32 cellular contexts compared by ENCODE assay signal in genomic region chr6:138323821-138324220, GRCh38. TPM values are rescaled to one million over a fixed set of nuclear protein-coding genes. Genes with fewer than 3 reads are reported as not detected.
"Had no signal": no experiment of that assay in that cellular context is flagged by ENCODE, and none has a peak within 500 bp of the region (broad histone marks: within the 10 kb centered on the region; RNA-seq: fewer than 3 reads in every experiment).

No MANE protein-coding gene starts in this region.

- H3K4me1 ChIP-seq: adrenal gland, body of pancreas, foreskin keratinocyte, gastrocnemius medialis, heart left ventricle had no signal

- H3K27me3 ChIP-seq: adrenal gland, body of pancreas, dorsolateral prefrontal cortex, foreskin keratinocyte, gastrocnemius medialis, heart left ventricle had no signal

- H3K9me3 ChIP-seq: adrenal gland, body of pancreas, gastrocnemius medialis, heart left ventricle had no signal

- H3K4me3 ChIP-seq: adrenal gland, body of pancreas, coronary artery, dorsolateral prefrontal cortex, gastrocnemius medialis, heart left ventricle had no signal

- ATAC-seq: activated CD4-positive, alpha-beta T cell treated with anti-CD3 and anti-CD28 coated beads for 36 hours; activated CD8-positive, alpha-beta memory T cell treated with anti-CD3 and anti-CD28 coated beads, Interleukin-2, amount 10 ng/mL, durations not matched to agents 7 days and 5 days; activated CD8-positive, alpha-beta T cell treated with anti-CD3 and anti-CD28 coated beads, Interleukin-2, amount 10 ng/mL, durations not matched to agents 7 days and 5 days; activated naive CD8-positive, alpha-beta T cell treated with anti-CD3 and anti-CD28 coated beads, Interleukin-2, amount 50 U/mL, for 24 hours; body of pancreas; esophagus mucosa; foreskin keratinocyte; gastrocnemius medialis; heart left ventricle had no signal

- H3K36me3 ChIP-seq: adrenal gland, gastrocnemius medialis had no signal

- H3K27ac ChIP-seq: adrenal gland, body of pancreas, coronary artery, dorsolateral prefrontal cortex, foreskin keratinocyte, gastrocnemius medialis, heart left ventricle had no signal

- DNase-seq: activated CD4-positive, alpha-beta memory T cell treated with anti-CD3 and anti-CD28 coated beads for 36 hours; activated CD4-positive, alpha-beta T cell treated with anti-CD3 and anti-CD28 coated beads for 36 hours; activated CD4-positive, alpha-beta T cell treated with anti-CD3 and anti-CD28 coated beads, Interleukin-2, amount 10 ng/mL, durations not matched to agents 24 days and 14 days; activated CD4-positive, CD25-positive, alpha-beta regulatory T cell; activated CD4-positive, CD25-positive, alpha-beta regulatory T cell treated with anti-CD3 and anti-CD28 coated beads, Interleukin-2, amount 50 U/mL, for 72 hours; activated CD8-positive, alpha-beta memory T cell treated with anti-CD3 and anti-CD28 coated beads, Interleukin-2, amount 10 ng/mL, durations not matched to agents 7 days and 5 days; activated CD8-positive, alpha-beta memory T cell treated with anti-CD3 and anti-CD28 coated beads, Interleukin-2, amount 50 U/mL, for 4 hours; activated CD8-positive, alpha-beta T cell treated with anti-CD3 and anti-CD28 coated beads, Interleukin-2, amount 10 ng/mL, durations not matched to agents 7 days and 5 days; activated naive CD4-positive, alpha-beta T cell treated with anti-CD3 and anti-CD28 coated beads for 36 hours; activated naive CD8-positive, alpha-beta T cell treated with anti-CD3 and anti-CD28 coated beads for 36 hours; activated naive CD8-positive, alpha-beta T cell treated with anti-CD3 and anti-CD28 coated beads, Interleukin-2, amount 50 U/mL, for 24 hours; activated T-cell treated with anti-CD3 and anti-CD28 coated beads, Interleukin-2, amount 50 U/mL, for 1 hour; activated T-cell treated with anti-CD3 and anti-CD28 coated beads, Interleukin-2, amount 50 U/mL, for 48 hours; adrenal gland; amygdala; aorta; body of pancreas; effector memory CD4-positive, alpha-beta T cell; endodermal cell; foreskin keratinocyte; gastrocnemius medialis; glutamatergic neuron; heart left ventricle; T-helper 2 cell had no signal

RNA-seq across cellular contexts. Expression of gene SMIM28, which starts 53.9 kb away (rescaled TPM):
- total RNA-seq: activated CD4-positive, alpha-beta memory T cell treated with anti-CD3 and anti-CD28 coated beads for 36 hours; activated CD4-positive, alpha-beta T cell treated with anti-CD3 and anti-CD28 coated beads for 36 hours; activated CD4-positive, alpha-beta T cell treated with anti-CD3 and anti-CD28 coated beads, Interleukin-2, amount 10 ng/mL, durations not matched to agents 24 days and 14 days; activated CD8-positive, alpha-beta memory T cell treated with anti-CD3 and anti-CD28 coated beads for 36 hours; activated CD8-positive, alpha-beta memory T cell treated with anti-CD3 and anti-CD28 coated beads, Interleukin-2, amount 10 ng/mL, durations not matched to agents 7 days and 5 days; activated CD8-positive, alpha-beta T cell treated with anti-CD3 and anti-CD28 coated beads, Interleukin-2, amount 10 ng/mL, durations not matched to agents 7 days and 5 days; activated naive CD4-positive, alpha-beta T cell treated with anti-CD3 and anti-CD28 coated beads for 36 hours; activated naive CD8-positive, alpha-beta T cell treated with anti-CD3 and anti-CD28 coated beads for 36 hours; activated T-helper 1 cell treated with anti-CD3 and anti-CD28 coated beads, Interleukin-12 subunit alpha, Interleukin-12 subunit beta, Interleukin-2, Interleukin-4 antibody, amounts not matched to agents 30 ng/mL and 10 ng/mL and 1 ng/mL, durations not matched to agents 14 hours and 24 hours and 36 hours; activated T-helper 2 cell treated with anti-CD3 and anti-CD28 coated beads, Interferon-gamma antibody, Interleukin-2, Interleukin-4, amounts not matched to agents 10 μg/mL and 5 μg/mL and 100 μg/mL, durations not matched to agents 14 hours and 24 hours and 36 hours; adrenal gland; aorta; body of pancreas; dorsolateral prefrontal cortex; epithelial cell of proximal tubule; esophagus mucosa; foreskin keratinocyte; gastrocnemius medialis; heart left ventricle; T-helper 1 cell treated with Interleukin-12 subunit alpha and Interleukin-12 subunit beta and Interleukin-4 antibody, amounts not matched to agents 30 ng/mL and 1 ng/mL, for 36 hours had no signal
- polyA plus RNA-seq: adrenal gland, aorta, foreskin keratinocyte, heart left ventricle had no signal
